In genomic region chr2:185246717-185247116, GRCh38 we compare ENCODE assay signal across 7 cellular contexts.
"Had no signal": no experiment of that assay in that cellular context is flagged by ENCODE, and none has a peak within 500 bp of the region (broad histone marks: within the 10 kb centered on the region; RNA-seq: fewer than 3 reads in every experiment).

No MANE protein-coding gene starts in this region.

- DNase-seq: GDM1, GF-D8 had no signal

- ATAC-seq: GM12878 had no signal

- H3K4me3 ChIP-seq: GM12878 had no signal

- FAIRE-seq: GM12878, GM12891, GM12892, GM18507, GM19239 had no signal
